ENCODE assay signal across 1 cellular context in the genomic region with DNA sequence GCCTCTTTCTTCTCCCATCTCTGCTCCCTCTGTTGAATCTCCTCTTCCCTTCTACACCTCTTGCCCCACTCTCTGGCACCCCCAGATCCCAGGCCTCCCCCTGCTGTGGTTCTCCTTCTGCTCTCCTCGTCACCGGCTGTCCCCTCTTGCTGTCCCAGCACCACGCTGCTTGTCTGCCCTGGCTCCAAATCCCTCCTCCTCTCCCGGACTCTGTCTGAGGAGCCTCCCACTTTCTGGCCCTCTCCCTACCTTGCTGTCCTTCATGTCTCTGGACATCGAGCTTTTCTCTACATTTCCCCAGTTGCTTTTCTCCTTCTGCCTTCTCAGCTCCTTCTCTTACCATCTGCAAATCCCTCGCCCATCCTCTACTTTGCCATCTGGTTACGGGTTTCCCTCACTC.
TF ChIP-seq lines count a peak whose summit lies in the region.

No MANE protein-coding gene starts in this region.

TF ChIP-seq in HepG2, 621 proteins besides CTCF, POLR2A, EP300 and RAD21:
- TF ChIP-seq XBP1 (CRISPR knock-in tag; IDR thresholded peaks at IDR 0.05) (no peak), CC2D1A (CRISPR knock-in tag; IDR thresholded peaks at IDR 0.05) (no peak), NCOA5 (CRISPR knock-in tag; IDR thresholded peaks at IDR 0.05) (no peak), ZNF557 (CRISPR knock-in tag; IDR thresholded peaks at IDR 0.05) (no peak), U2AF1 (optimal IDR thresholded peaks at IDR 0.05; ENCODE audit: low read depth, low read length) (no peak)
- TF ChIP-seq, protein P1, sequence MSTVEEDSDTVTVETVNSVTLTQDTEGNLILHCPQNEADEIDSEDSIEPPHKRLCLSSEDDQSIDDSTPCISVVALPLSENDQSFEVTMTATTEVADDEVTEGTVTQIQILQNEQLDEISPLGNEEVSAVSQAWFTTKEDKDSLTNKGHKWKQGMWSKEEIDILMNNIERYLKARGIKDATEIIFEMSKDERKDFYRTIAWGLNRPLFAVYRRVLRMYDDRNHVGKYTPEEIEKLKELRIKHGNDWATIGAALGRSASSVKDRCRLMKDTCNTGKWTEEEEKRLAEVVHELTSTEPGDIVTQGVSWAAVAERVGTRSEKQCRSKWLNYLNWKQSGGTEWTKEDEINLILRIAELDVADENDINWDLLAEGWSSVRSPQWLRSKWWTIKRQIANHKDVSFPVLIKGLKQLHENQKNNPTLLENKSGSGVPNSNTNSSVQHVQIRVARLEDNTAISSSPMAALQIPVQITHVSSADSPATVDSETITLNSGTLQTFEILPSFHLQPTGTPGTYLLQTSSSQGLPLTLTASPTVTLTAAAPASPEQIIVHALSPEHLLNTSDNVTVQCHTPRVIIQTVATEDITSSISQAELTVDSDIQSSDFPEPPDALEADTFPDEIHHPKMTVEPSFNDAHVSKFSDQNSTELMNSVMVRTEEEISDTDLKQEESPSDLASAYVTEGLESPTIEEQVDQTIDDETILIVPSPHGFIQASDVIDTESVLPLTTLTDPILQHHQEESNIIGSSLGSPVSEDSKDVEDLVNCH (CRISPR knock-in tag; IDR thresholded peaks at IDR 0.05), result no peak
TF ChIP-seq in HepG2: peak in this region for 0.
